ENCODE assay signal across 8 cellular contexts in the genomic region with DNA sequence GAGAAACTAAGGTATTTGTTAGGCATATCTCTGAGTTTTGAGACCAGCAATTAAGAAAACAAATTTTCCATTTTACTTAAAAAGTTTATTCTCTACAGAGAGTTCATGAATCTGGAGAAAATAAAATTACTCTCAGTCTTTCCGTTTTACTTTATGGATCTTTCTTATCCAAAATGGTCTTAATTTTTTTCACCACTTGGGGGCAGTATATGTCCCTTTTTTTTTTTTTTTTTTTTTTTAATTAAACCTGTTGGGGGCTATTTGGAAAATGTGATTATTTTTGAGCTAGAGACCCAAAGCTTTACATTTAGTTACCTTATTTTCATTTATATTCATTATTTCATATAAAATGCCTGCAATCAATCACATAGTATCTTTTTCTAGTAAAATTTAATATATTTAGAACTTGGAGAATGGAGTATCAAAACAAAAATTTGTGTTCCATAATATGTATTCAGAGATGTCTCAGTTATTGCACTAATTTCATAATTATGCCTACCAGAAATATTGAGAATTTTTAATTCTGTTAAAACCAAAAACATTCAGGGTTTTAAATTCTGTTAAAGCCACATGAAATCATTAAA. TPM values are rescaled to one million over a fixed set of nuclear protein-coding genes. Genes with fewer than 3 reads are reported as not detected.
DNase-seq lines count a peak whose midpoint lies in the region; ATAC-seq lines count a peak whose summit lies in the region.

No MANE protein-coding gene starts in this region.

- no peak for ATAC-seq in naive B cell (ENCODE audit: low read depth in 2 of 2)
- ATAC-seq in T-helper 17 cell, result no peak

- H3K36me3 ChIP-seq in effector memory CD4-positive, alpha-beta T cell (ENCODE audit: control insufficient read depth, insufficient read depth, low read length), result peaks cover 5% of the 10 kb centered on the region

- peaks cover 0 to 5% (median 3%) of the 10 kb centered on the region in 7 donors for H3K9me3 Mint-ChIP-seq in naive B cell
- H3K9me3 Mint-ChIP-seq in activated T-cell treated with anti-CD3 and anti-CD28 coated beads, Interleukin-2, amount 50 U/mL, for 24 hours, result no peaks in the 10 kb centered on the region

- peaks cover 6 to 9% of the 10 kb centered on the region in 2 donors for H3K36me3 Mint-ChIP-seq in naive B cell
- peaks cover 3% of the 10 kb centered on the region for H3K36me3 Mint-ChIP-seq in T-helper 17 cell (ENCODE audit: low read depth)
- peaks cover 72% of the 10 kb centered on the region for H3K36me3 Mint-ChIP-seq in activated T-cell treated with anti-CD3 and anti-CD28 coated beads, Interleukin-2, amount 50 U/mL, for 24 hours (ENCODE audit: low read depth)

- in situ Hi-C loops in Caki2 (cut with HindIII; ENCODE audit: low pct_unique_long_range_greater_than_20kb, low sequenced_read_pairs), result no loop called here

- H3K27me3 Mint-ChIP-seq in naive B cell (no peaks in the 10 kb centered on the region), T-helper 17 cell (no peaks in the 10 kb centered on the region)
- no peaks in the 10 kb centered on the region for H3K27me3 Mint-ChIP-seq in activated T-cell treated with anti-CD3 and anti-CD28 coated beads, Interleukin-2, amount 50 U/mL, for 24 hours

- DNase-seq in Caki2 (ENCODE audit: low read depth) (peak; percentile 20), LHCN-M2 (ENCODE audit: low read depth) (peak; percentile 18), naive B cell (peak; percentile 6), T-helper 17 cell (no peak), NOMO-1 treated with dmso at 0.1 percent for 144 hours (lab: John Stamatoyannopoulos, UW; ENCODE audit: unreplicated experiment) (no peak)
- peak; percentile 3 for DNase-seq in central memory CD4-positive, alpha-beta T cell
- no peak for DNase-seq in effector memory CD4-positive, alpha-beta T cell
- no peak for DNase-seq in activated T-cell treated with anti-CD3 and anti-CD28 coated beads, Interleukin-2, amount 50 U/mL, for 24 hours

- H3K27ac Mint-ChIP-seq in naive B cell, result no peak overlapping the region
- no peak overlapping the region for H3K27ac Mint-ChIP-seq in T-helper 17 cell
- no peak overlapping the region for H3K27ac Mint-ChIP-seq in activated T-cell treated with anti-CD3 and anti-CD28 coated beads, Interleukin-2, amount 50 U/mL, for 24 hours

- no peak overlapping the region for H3K4me3 ChIP-seq in effector memory CD4-positive, alpha-beta T cell (ENCODE audit: insufficient read depth, low read depth, low read length, poor library complexity, severe bottlenecking)

- no peaks in the 10 kb centered on the region for H3K4me1 ChIP-seq in effector memory CD4-positive, alpha-beta T cell (ENCODE audit: control insufficient read depth, insufficient read depth, low read length, poor library complexity, severe bottlenecking)

- H3K4me1 Mint-ChIP-seq in naive B cell, result peaks cover 0 to 2% (median 0%) of the 10 kb centered on the region in 3 donors
- peaks cover 3% of the 10 kb centered on the region for H3K4me1 Mint-ChIP-seq in T-helper 17 cell
- H3K4me1 Mint-ChIP-seq in activated T-cell treated with anti-CD3 and anti-CD28 coated beads, Interleukin-2, amount 50 U/mL, for 24 hours (ENCODE audit: low read depth), result peaks cover 6% of the 10 kb centered on the region

- no peaks in the 10 kb centered on the region for H3K9me3 ChIP-seq in T-helper 17 cell (ENCODE audit: control insufficient read depth, low read length, poor library complexity, severe bottlenecking)
- no peaks in the 10 kb centered on the region for H3K9me3 ChIP-seq in effector memory CD4-positive, alpha-beta T cell (ENCODE audit: control insufficient read depth, low read length)

- H3K27ac ChIP-seq in effector memory CD4-positive, alpha-beta T cell (ENCODE audit: insufficient read depth, low read length, poor library complexity, severe bottlenecking), result no peak overlapping the region

- no peaks in the 10 kb centered on the region for H3K27me3 ChIP-seq in effector memory CD4-positive, alpha-beta T cell (replicated peaks; ENCODE audit: control insufficient read depth, insufficient read depth, low read length, poor library complexity, severe bottlenecking)

- H3K4me3 Mint-ChIP-seq in naive B cell, result no peak overlapping the region
- H3K4me3 Mint-ChIP-seq in T-helper 17 cell, result no peak overlapping the region
- H3K4me3 Mint-ChIP-seq in activated T-cell treated with anti-CD3 and anti-CD28 coated beads, Interleukin-2, amount 50 U/mL, for 24 hours, result no peak overlapping the region

RNA-seq across cellular contexts. Expression of gene PIBF1, which starts 27.1 kb away (rescaled TPM):
- 5.5 and 9.9 TPM in 2 replicates for total RNA-seq in Caki2 (2014; rRNA removed; shearing (Covaris generic); ENCODE audit: low replicate concordance)
- total RNA-seq in LHCN-M2 (2014; rRNA removed) (14.4 and 15.6 TPM in 2 replicates), T-helper 17 cell (10 to 100 TPM; 25.4 to 28.3 TPM)
- polyA plus RNA-seq in LHCN-M2 (2012), result 2.8 TPM
- polyA plus RNA-seq in naive B cell (ENCODE audit: low read depth in 6 of 6), result 10 to 100 TPM in 5 of 6 donors, 1 to 10 TPM in 1; 7.8 to 28.9 (median 25.5) TPM

RNA-seq across cellular contexts. Expression of gene DIS3, which starts 27.3 kb away (rescaled TPM):
- 10.6 and 18.4 TPM in 2 replicates for total RNA-seq in Caki2 (2014; rRNA removed; shearing (Covaris generic); ENCODE audit: low replicate concordance)
- 39.7 and 42.4 TPM in 2 replicates for total RNA-seq in LHCN-M2 (2014; rRNA removed)
- polyA plus RNA-seq in LHCN-M2 (2012), result 8.7 TPM
- 10 to 100 TPM; 14.9 to 22.2 (median 18.3) TPM for polyA plus RNA-seq in naive B cell (ENCODE audit: low read depth in 6 of 6)
- 10 to 100 TPM; 29.1 to 42.2 TPM for total RNA-seq in T-helper 17 cell

Comparison
In these comparisons a context has a peak if more than half of its experiments do, and no peak if none do; other contexts are left out.
1. DNase-seq: peak in Caki2 (single experiment), LHCN-M2 (single experiment), central memory CD4-positive, alpha-beta T cell (single experiment) and naive B cell (single experiment); none in T-helper 17 cell (0 of 3), effector memory CD4-positive, alpha-beta T cell (0 of 3), NOMO-1 treated with dmso at 0.1 percent for 144 hours (single experiment) and activated T-cell treated with anti-CD3 and anti-CD28 coated beads, Interleukin-2, amount 50 U/mL, for 24 hours (single experiment).